In genomic region chr17:33628500-33629336, GRCh38 we compare ENCODE assay signal across 27 cellular contexts.
"Had no signal": no experiment of that assay in that cellular context is flagged by ENCODE, and none has a peak within 500 bp of the region (broad histone marks: within the 10 kb centered on the region; RNA-seq: fewer than 3 reads in every experiment).

No MANE protein-coding gene starts in this region.

- H3K27me3 ChIP-seq: colonic mucosa, foreskin keratinocyte, gastroesophageal sphincter, suprapubic skin, tibial artery had no signal

- H3K27ac Mint-ChIP-seq: dendritic cell treated with granulocyte-macrophage colony-stimulating factor and Interleukin-4, amounts not matched to agents 40 ng/mL and 50 ng/mL, for 4 days; endodermal cell; immature natural killer cell; natural killer cell treated with Interleukin-12 subunit alpha and Interleukin-12 subunit beta and Interleukin-15 and Interleukin-18, amount 100 ng/mL, for 72 hours; progenitor cell of endocrine pancreas; type B pancreatic cell had no signal

- H3K4me3 Mint-ChIP-seq: dendritic cell treated with granulocyte-macrophage colony-stimulating factor and Interleukin-4, amounts not matched to agents 40 ng/mL and 50 ng/mL, for 4 days; endodermal cell; immature natural killer cell; naive B cell; natural killer cell treated with Interleukin-12 subunit alpha and Interleukin-12 subunit beta and Interleukin-15 and Interleukin-18, amount 100 ng/mL, for 72 hours; neural crest cell; stimulated activated naive CD8-positive, alpha-beta T cell treated with anti-CD3 and anti-CD28 coated beads, Interleukin-15, amount 100 ng/mL, for 72 hours; type B pancreatic cell had no signal

- H3K9me3 ChIP-seq: colonic mucosa, lower lobe of right lung had no signal

- ATAC-seq: esophagus mucosa; foreskin keratinocyte; gastroesophageal sphincter; left lung; lower lobe of right lung; sciatic nerve; stimulated activated naive CD8-positive, alpha-beta T cell treated with anti-CD3 and anti-CD28 coated beads, Interleukin-15, amount 100 ng/mL, for 72 hours had no signal

- H3K36me3 Mint-ChIP-seq: immature natural killer cell; naive B cell; natural killer cell treated with Interleukin-12 subunit alpha and Interleukin-12 subunit beta and Interleukin-15 and Interleukin-18, amount 100 ng/mL, for 72 hours; type B pancreatic cell had no signal

- H3K4me1 ChIP-seq: colonic mucosa, foreskin keratinocyte, left lung, lower lobe of right lung, parathyroid adenoma, suprapubic skin had no signal

- H3K79me2 ChIP-seq: parathyroid adenoma had no signal

- DNase-seq: colonic mucosa; effector CD8-positive, alpha-beta T cell; endodermal cell; foreskin keratinocyte; immature natural killer cell; left lung; lower lobe of right lung; naive B cell; stimulated activated CD4-positive, alpha-beta T cell treated with anti-CD3 and anti-CD28 coated beads, Interleukin-12 subunit alpha, Interleukin-12 subunit beta, amount 100 ng/mL, for 4 hours; stimulated activated CD4-positive, alpha-beta T cell treated with anti-CD3 and anti-CD28 coated beads, Interleukin-1b, Interleukin-23, amount 100 ng/mL, for 48 hours; stimulated activated CD4-positive, alpha-beta T cell treated with anti-CD3 and anti-CD28 coated beads, Interleukin-4, amount 100 ng/mL, for 1 hour; stimulated activated CD8-positive, alpha-beta memory T cell treated with anti-CD3 and anti-CD28 coated beads, Interleukin-4, amount 100 ng/mL, for 48 hours; stimulated activated naive CD4-positive, alpha-beta T cell; stimulated activated naive CD8-positive, alpha-beta T cell treated with anti-CD3 and anti-CD28 coated beads, Interleukin-15, amount 100 ng/mL, for 72 hours; tibial artery had no signal

- H3K4me1 Mint-ChIP-seq: endodermal cell; immature natural killer cell; naive B cell; stimulated activated naive CD8-positive, alpha-beta T cell treated with anti-CD3 and anti-CD28 coated beads, Interleukin-15, amount 100 ng/mL, for 72 hours had no signal

- H2AFZ ChIP-seq: parathyroid adenoma had no signal

- H3K4me3 ChIP-seq: colonic mucosa, gastroesophageal sphincter, left lung, lower lobe of right lung, smooth muscle cell, suprapubic skin, tibial artery had no signal

- H3K27ac ChIP-seq: colonic mucosa, epithelial cell of prostate, foreskin keratinocyte, left lung, lower lobe of right lung, parathyroid adenoma, suprapubic skin, tibial artery had no signal

- H3K4me2 ChIP-seq: smooth muscle cell had no signal

- H3K9me3 Mint-ChIP-seq: dendritic cell treated with granulocyte-macrophage colony-stimulating factor and Interleukin-4, amounts not matched to agents 40 ng/mL and 50 ng/mL, for 4 days; natural killer cell treated with Interleukin-12 subunit alpha and Interleukin-12 subunit beta and Interleukin-15 and Interleukin-18, amount 100 ng/mL, for 72 hours; neural crest cell had no signal

- H3K36me3 ChIP-seq: colonic mucosa, gastroesophageal sphincter, left lung, lower lobe of right lung, suprapubic skin, tibial artery had no signal

- H3K27me3 Mint-ChIP-seq: stimulated activated naive CD8-positive, alpha-beta T cell treated with anti-CD3 and anti-CD28 coated beads, Interleukin-15, amount 100 ng/mL, for 72 hours had no signal

- H3K9ac ChIP-seq: parathyroid adenoma had no signal
